ENCODE assay signal across 30 cellular contexts in the genomic region with DNA sequence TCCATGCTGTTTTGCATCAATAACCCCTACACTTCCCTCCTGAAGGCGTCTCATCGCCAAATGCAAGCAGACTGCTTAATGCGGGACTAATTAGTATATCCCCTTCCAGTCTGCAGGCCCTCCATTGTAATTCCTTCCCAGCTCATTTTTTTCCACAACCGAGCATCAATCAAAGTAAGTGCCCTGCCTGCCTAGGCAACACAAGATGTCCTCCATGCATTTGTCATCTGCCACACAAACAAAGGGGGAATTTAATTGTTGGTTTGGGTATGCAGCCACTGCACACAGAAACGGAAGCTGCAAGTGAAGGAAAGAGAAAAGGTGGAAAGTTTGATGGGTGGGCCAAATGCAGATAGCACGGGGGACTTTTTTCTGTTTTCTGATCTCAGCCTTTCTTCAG.
A peak's percentile ranks its signal among the peaks of the same experiment; 100 is the strongest.
DNase-seq lines count a peak whose midpoint lies in the region; ATAC-seq and TF ChIP-seq lines count a peak whose summit lies in the region.
"Had no signal": no experiment of that assay in that cellular context is flagged by ENCODE, and none has a peak within 500 bp of the region (broad histone marks: within the 10 kb centered on the region; RNA-seq: fewer than 3 reads in every experiment).

No MANE protein-coding gene starts in this region.

- no peak overlapping the region for H3K4me3 ChIP-seq in heart right ventricle
- H3K4me3 ChIP-seq: MG63, SJSA1, transverse colon had no signal

- H3K9me3 Mint-ChIP-seq in endothelial cell (ENCODE audit: unreplicated experiment), result no peaks in the 10 kb centered on the region
- H3K9me3 Mint-ChIP-seq: activated T-helper 2 cell treated with anti-CD3 and anti-CD28 coated beads, Interferon-gamma antibody, Interleukin-2, Interleukin-4, amounts not matched to agents 10 μg/mL and 5 μg/mL and 100 μg/mL, durations not matched to agents 14 hours and 24 hours and 36 hours; stimulated activated memory B cell treated with anti-CD40 and anti-IgM and Interleukin-4, amounts not matched to agents 10 μg/mL and 1 μg/mL and 100 μg/mL, for 72 hours had no signal

- no peak for TF ChIP-seq CTCF in endothelial cell (IDR thresholded peaks at IDR 0.05; ENCODE audit: unreplicated experiment)
- no peak for TF ChIP-seq CTCF in heart right ventricle (IDR thresholded peaks at IDR 0.05)

- H3K4me3 Mint-ChIP-seq in endothelial cell (ENCODE audit: unreplicated experiment), result no peak overlapping the region
- H3K4me3 Mint-ChIP-seq: activated CD4-positive, alpha-beta T cell treated with anti-CD3 and anti-CD28 coated beads for 36 hours; CD8-positive, alpha-beta memory T cell; immature natural killer cell; stimulated activated memory B cell treated with anti-CD40 and anti-IgM and Interleukin-4, amounts not matched to agents 10 μg/mL and 1 μg/mL and 100 μg/mL, for 72 hours had no signal

- H3K4me1 Mint-ChIP-seq in endothelial cell (ENCODE audit: unreplicated experiment), result peaks cover under 1% of the 10 kb centered on the region
- H3K4me1 Mint-ChIP-seq: activated CD4-positive, alpha-beta T cell treated with anti-CD3 and anti-CD28 coated beads for 36 hours; CD8-positive, alpha-beta memory T cell; immature natural killer cell; stimulated activated memory B cell treated with anti-CD40 and anti-IgM and Interleukin-4, amounts not matched to agents 10 μg/mL and 1 μg/mL and 100 μg/mL, for 72 hours had no signal

- no peaks in the 10 kb centered on the region for H3K27me3 Mint-ChIP-seq in endothelial cell (ENCODE audit: unreplicated experiment)
- H3K27me3 Mint-ChIP-seq: CD8-positive, alpha-beta memory T cell; stimulated activated memory B cell treated with anti-CD40 and anti-IgM and Interleukin-4, amounts not matched to agents 10 μg/mL and 1 μg/mL and 100 μg/mL, for 72 hours had no signal

- 92 to 96% methylated on average over 6 of the region's 6 CpGs for WGBS in heart right ventricle, 2 donors

- no peak overlapping the region for H3K27ac ChIP-seq in heart right ventricle
- H3K27ac ChIP-seq: KMS-11, SJSA1, transverse colon, VCaP had no signal

- intact Hi-C loops in heart right ventricle (cut with DNase I), result loop anchor here in 1 of 10 donors (10.0 kb wide), 1 partner anchor 308 kb away; no protein-coding TSS in a partner anchor

- DNase-seq in ELF-1 (ENCODE audit: low read depth, low spot score) (peak; percentile 70), NCI-H1105 treated with DMSO at 0.1 percent for 48 hours (lab: John Stamatoyannopoulos, UW) (peak; percentile 65), NCI-H748 (lab: John Stamatoyannopoulos, UW; ENCODE audit: unreplicated experiment) (peak; percentile 74), left kidney (ENCODE audit: low read depth, low spot score) (peak; percentile 77), endothelial cell (ENCODE audit: low spot score) (no peak), heart right ventricle (no peak)
- no peak for DNase-seq in stimulated activated CD4-positive, alpha-beta T cell treated with anti-CD3 and anti-CD28 coated beads, Interleukin-1b, Interleukin-23, amount 100 ng/mL, for 48 hours
- DNase-seq: activated CD4-positive, alpha-beta T cell treated with anti-CD3 and anti-CD28 coated beads for 36 hours; activated CD8-positive, alpha-beta memory T cell treated with anti-CD3 and anti-CD28 coated beads for 24 hours; activated naive CD4-positive, alpha-beta T cell treated with anti-CD3 and anti-CD28 coated beads, Interleukin-2, amount 50 U/mL, for 16 hours; activated T-cell treated with anti-CD3 and anti-CD28 coated beads for 4 hours; BE2C; CD8-positive, alpha-beta memory T cell; DMS53; effector CD8-positive, alpha-beta T cell; HCEC 1CT; hypothalamus; immature natural killer cell; MG63; NCI-H774; stimulated activated CD4-positive, alpha-beta T cell treated with anti-CD3 and anti-CD28 coated beads, Interleukin-15, amount 100 ng/mL, for 24 hours; T-helper 9 cell; transverse colon had no signal

- H3K36me3 Mint-ChIP-seq in endothelial cell (ENCODE audit: low read depth, unreplicated experiment), result no peaks in the 10 kb centered on the region
- H3K36me3 Mint-ChIP-seq: CD8-positive, alpha-beta memory T cell; immature natural killer cell; stimulated activated memory B cell treated with anti-CD40 and anti-IgM and Interleukin-4, amounts not matched to agents 10 μg/mL and 1 μg/mL and 100 μg/mL, for 72 hours had no signal

- no peaks in the 10 kb centered on the region for H3K9me3 ChIP-seq in heart right ventricle
- H3K9me3 ChIP-seq: BE2C, MG63, SJSA1, transverse colon had no signal

- ATAC-seq in HG03432 (IDR thresholded peaks at IDR 0.05; ENCODE audit: unreplicated experiment), result no peak
- no peak for ATAC-seq in heart right ventricle
- ATAC-seq: activated CD4-positive, alpha-beta T cell treated with anti-CD3 and anti-CD28 coated beads for 36 hours; left lobe of liver; stimulated activated memory B cell treated with anti-CD40 and anti-IgM and Interleukin-4, amounts not matched to agents 10 μg/mL and 1 μg/mL and 100 μg/mL, for 72 hours had no signal

- H3K36me3 ChIP-seq in heart right ventricle, result no peaks in the 10 kb centered on the region
- H3K36me3 ChIP-seq: BE2C, MG63, SJSA1, transverse colon had no signal

- H3K4me1 ChIP-seq in heart right ventricle, result peaks cover 0 to 9% (median 0%) of the 10 kb centered on the region in 9 donors
- H3K4me1 ChIP-seq: transverse colon had no signal

- no peaks in the 10 kb centered on the region for H3K27me3 ChIP-seq in heart right ventricle
- H3K27me3 ChIP-seq: BE2C, MG63, SJSA1, transverse colon had no signal

- H3K27ac Mint-ChIP-seq in endothelial cell (ENCODE audit: unreplicated experiment), result no peak overlapping the region
- H3K27ac Mint-ChIP-seq: activated CD4-positive, alpha-beta T cell treated with anti-CD3 and anti-CD28 coated beads for 36 hours; activated T-helper 2 cell treated with anti-CD3 and anti-CD28 coated beads, Interferon-gamma antibody, Interleukin-2, Interleukin-4, amounts not matched to agents 10 μg/mL and 5 μg/mL and 100 μg/mL, durations not matched to agents 14 hours and 24 hours and 36 hours; CD8-positive, alpha-beta memory T cell; immature natural killer cell; stimulated activated memory B cell treated with anti-CD40 and anti-IgM and Interleukin-4, amounts not matched to agents 10 μg/mL and 1 μg/mL and 100 μg/mL, for 72 hours had no signal

Comparison
In these comparisons a context has a peak if more than half of its experiments do, and no peak if none do; other contexts are left out.
1. DNase-seq: peak in ELF-1 (single experiment), NCI-H1105 treated with DMSO at 0.1 percent for 48 hours (single experiment), NCI-H748 (single experiment) and left kidney (single experiment); none in stimulated activated CD4-positive, alpha-beta T cell treated with anti-CD3 and anti-CD28 coated beads, Interleukin-1b, Interleukin-23, amount 100 ng/mL, for 48 hours (single experiment), endothelial cell (single experiment) and heart right ventricle (0 of 2).